ENCODE assay signal across 23 cellular contexts in genomic region chr2:16104345-16105177, GRCh38.
DNase-seq lines count a peak whose midpoint lies in the region; ATAC-seq and TF ChIP-seq lines count a peak whose summit lies in the region.
"Had no signal": no experiment of that assay in that cellular context is flagged by ENCODE, and none has a peak within 500 bp of the region (broad histone marks: within the 10 kb centered on the region; RNA-seq: fewer than 3 reads in every experiment).

No MANE protein-coding gene starts in this region.

- H3K36me3 ChIP-seq in HAP-1 (replicated peaks): no peaks in the 10 kb centered on the region
- H3K36me3 ChIP-seq: breast epithelium, left ventricle myocardium inferior, tibial artery had no signal

- in situ Hi-C loops in HAP-1 (cut with MboI; ENCODE audit: low sequenced_read_pairs): no loop called here

- H3K4me1 ChIP-seq in HAP-1: peaks cover 23% of the 10 kb centered on the region
- H3K4me1 ChIP-seq: breast epithelium, left ventricle myocardium inferior, tibial artery had no signal

- DNase-seq in HAP-1 (ENCODE audit: low spot score in 2 of 2) (peak; percentile 21 to 24), caudate nucleus (lab: John Stamatoyannopoulos, UW) (no peak), kidney tubule cell (ENCODE audit: low spot score) (peak; percentile 29), renal cortical epithelial cell (ENCODE audit: low read depth) (peak; percentile 22), H4 (ENCODE audit: low spot score) (no peak), natural killer cell (no peak)
- no peak for DNase-seq in stimulated activated CD4-positive, alpha-beta T cell treated with anti-CD3 and anti-CD28 coated beads, Interleukin-2, amount 100 ng/mL, for 24 hours
- DNase-seq: activated naive CD8-positive, alpha-beta T cell treated with anti-CD3 and anti-CD28 coated beads, Interleukin-2, amount 10 ng/mL, durations not matched to agents 7 days and 5 days; EL; foreskin fibroblast; HCEC 1CT; left ventricle myocardium inferior; NCI-H187 treated with DMSO at 0.1 percent for 48 hours; NCI-H446; occipital lobe; right cardiac atrium; stimulated activated naive CD8-positive, alpha-beta T cell treated with anti-CD3 and anti-CD28 coated beads, Interleukin-15, Interleukin-2, amounts not matched to agents 100 U/mL and 50 U/mL, for 24 hours; tibial artery had no signal

- no peaks in the 10 kb centered on the region for H3K4me1 Mint-ChIP-seq in natural killer cell
- H3K4me1 Mint-ChIP-seq: activated naive CD8-positive, alpha-beta T cell treated with anti-CD3 and anti-CD28 coated beads, Interleukin-2, amount 10 ng/mL, durations not matched to agents 7 days and 5 days; activated T-helper 17 cell treated with anti-CD3 and anti-CD28 coated beads, Interleukin-2, amount 50 U/mL, for 72 hours had no signal

- no peak overlapping the region for H3K27ac Mint-ChIP-seq in natural killer cell
- H3K27ac Mint-ChIP-seq: activated naive CD8-positive, alpha-beta T cell treated with anti-CD3 and anti-CD28 coated beads, Interleukin-2, amount 10 ng/mL, durations not matched to agents 7 days and 5 days; activated T-helper 17 cell treated with anti-CD3 and anti-CD28 coated beads, Interleukin-2, amount 50 U/mL, for 72 hours; dendritic cell treated with granulocyte-macrophage colony-stimulating factor and Interleukin-4, amounts not matched to agents 40 ng/mL and 50 ng/mL, for 4 days; IgD-negative memory B cell had no signal

- no peaks in the 10 kb centered on the region for H3K9me3 ChIP-seq in HAP-1
- H3K9me3 ChIP-seq: breast epithelium, left ventricle myocardium inferior, tibial artery had no signal

- intact Hi-C loops in natural killer cell (cut with micrococcal nuclease): no loop called here

- H3K9me3 Mint-ChIP-seq in natural killer cell: no peaks in the 10 kb centered on the region
- H3K9me3 Mint-ChIP-seq: activated naive CD8-positive, alpha-beta T cell treated with anti-CD3 and anti-CD28 coated beads, Interleukin-2, amount 10 ng/mL, durations not matched to agents 7 days and 5 days; activated T-helper 17 cell treated with anti-CD3 and anti-CD28 coated beads, Interleukin-2, amount 50 U/mL, for 72 hours; dendritic cell treated with granulocyte-macrophage colony-stimulating factor and Interleukin-4, amounts not matched to agents 40 ng/mL and 50 ng/mL, for 4 days; IgD-negative memory B cell had no signal

- H3K36me3 Mint-ChIP-seq in natural killer cell: no peaks in the 10 kb centered on the region
- H3K36me3 Mint-ChIP-seq: activated naive CD8-positive, alpha-beta T cell treated with anti-CD3 and anti-CD28 coated beads, Interleukin-2, amount 10 ng/mL, durations not matched to agents 7 days and 5 days; IgD-negative memory B cell had no signal

- H3K27me3 ChIP-seq in HAP-1 (ENCODE audit: low read depth): no peaks in the 10 kb centered on the region

- TF ChIP-seq CTCF in natural killer cell (IDR thresholded peaks at IDR 0.05): no peak

- no peak for ATAC-seq in HG03521 (IDR thresholded peaks at IDR 0.05; ENCODE audit: unreplicated experiment)
- ATAC-seq in natural killer cell: no peak
- ATAC-seq: activated T-helper 17 cell treated with anti-CD3 and anti-CD28 coated beads, Interleukin-2, amount 50 U/mL, for 72 hours; right cardiac atrium; stimulated activated naive CD8-positive, alpha-beta T cell treated with anti-CD3 and anti-CD28 coated beads, Interleukin-15, Interleukin-2, amounts not matched to agents 100 U/mL and 50 U/mL, for 24 hours had no signal

- H3K4me3 Mint-ChIP-seq in natural killer cell: no peak overlapping the region
- H3K4me3 Mint-ChIP-seq: activated naive CD8-positive, alpha-beta T cell treated with anti-CD3 and anti-CD28 coated beads, Interleukin-2, amount 10 ng/mL, durations not matched to agents 7 days and 5 days; activated T-helper 17 cell treated with anti-CD3 and anti-CD28 coated beads, Interleukin-2, amount 50 U/mL, for 72 hours; dendritic cell treated with granulocyte-macrophage colony-stimulating factor and Interleukin-4, amounts not matched to agents 40 ng/mL and 50 ng/mL, for 4 days; IgD-negative memory B cell had no signal

- no peak overlapping the region for H3K4me3 ChIP-seq in HAP-1
- H3K4me3 ChIP-seq: left ventricle myocardium inferior, tibial artery had no signal

- H3K27me3 Mint-ChIP-seq in natural killer cell (ENCODE audit: low read depth in 2 of 2): no peaks in the 10 kb centered on the region
- H3K27me3 Mint-ChIP-seq: activated naive CD8-positive, alpha-beta T cell treated with anti-CD3 and anti-CD28 coated beads, Interleukin-2, amount 10 ng/mL, durations not matched to agents 7 days and 5 days; activated T-helper 17 cell treated with anti-CD3 and anti-CD28 coated beads, Interleukin-2, amount 50 U/mL, for 72 hours; dendritic cell treated with granulocyte-macrophage colony-stimulating factor and Interleukin-4, amounts not matched to agents 40 ng/mL and 50 ng/mL, for 4 days had no signal

- H3K27ac ChIP-seq in caudate nucleus (ENCODE audit: low read depth, low read length): peak overlapping the region; percentile 92
- H3K27ac ChIP-seq: breast epithelium, left ventricle myocardium inferior, tibial artery had no signal

Comparison
In these comparisons a context has a peak if more than half of its experiments do, and no peak if none do; other contexts are left out.
1. DNase-seq: peak in HAP-1 (2 of 2), kidney tubule cell (single experiment) and renal cortical epithelial cell (single experiment); none in caudate nucleus (0 of 61), H4 (single experiment), natural killer cell (single experiment) and stimulated activated CD4-positive, alpha-beta T cell treated with anti-CD3 and anti-CD28 coated beads, Interleukin-2, amount 100 ng/mL, for 24 hours (0 of 2).